Comparison of ENCODE assay signal across 1 cellular context in genomic region chr4:157220026-157220881, GRCh38.
A peak's percentile ranks its signal among the peaks of the same experiment; 100 is the strongest.
TF ChIP-seq lines count a peak whose summit lies in the region.

GRIA2 (plus strand) TSS chr4:157220728; CDS start chr4:157221043, 315 bp downstream.

TF ChIP-seq in HEK293, 187 proteins besides CTCF, POLR2A, EP300 and RAD21 (continued from another document):
- TF ChIP-seq, protein P1, sequence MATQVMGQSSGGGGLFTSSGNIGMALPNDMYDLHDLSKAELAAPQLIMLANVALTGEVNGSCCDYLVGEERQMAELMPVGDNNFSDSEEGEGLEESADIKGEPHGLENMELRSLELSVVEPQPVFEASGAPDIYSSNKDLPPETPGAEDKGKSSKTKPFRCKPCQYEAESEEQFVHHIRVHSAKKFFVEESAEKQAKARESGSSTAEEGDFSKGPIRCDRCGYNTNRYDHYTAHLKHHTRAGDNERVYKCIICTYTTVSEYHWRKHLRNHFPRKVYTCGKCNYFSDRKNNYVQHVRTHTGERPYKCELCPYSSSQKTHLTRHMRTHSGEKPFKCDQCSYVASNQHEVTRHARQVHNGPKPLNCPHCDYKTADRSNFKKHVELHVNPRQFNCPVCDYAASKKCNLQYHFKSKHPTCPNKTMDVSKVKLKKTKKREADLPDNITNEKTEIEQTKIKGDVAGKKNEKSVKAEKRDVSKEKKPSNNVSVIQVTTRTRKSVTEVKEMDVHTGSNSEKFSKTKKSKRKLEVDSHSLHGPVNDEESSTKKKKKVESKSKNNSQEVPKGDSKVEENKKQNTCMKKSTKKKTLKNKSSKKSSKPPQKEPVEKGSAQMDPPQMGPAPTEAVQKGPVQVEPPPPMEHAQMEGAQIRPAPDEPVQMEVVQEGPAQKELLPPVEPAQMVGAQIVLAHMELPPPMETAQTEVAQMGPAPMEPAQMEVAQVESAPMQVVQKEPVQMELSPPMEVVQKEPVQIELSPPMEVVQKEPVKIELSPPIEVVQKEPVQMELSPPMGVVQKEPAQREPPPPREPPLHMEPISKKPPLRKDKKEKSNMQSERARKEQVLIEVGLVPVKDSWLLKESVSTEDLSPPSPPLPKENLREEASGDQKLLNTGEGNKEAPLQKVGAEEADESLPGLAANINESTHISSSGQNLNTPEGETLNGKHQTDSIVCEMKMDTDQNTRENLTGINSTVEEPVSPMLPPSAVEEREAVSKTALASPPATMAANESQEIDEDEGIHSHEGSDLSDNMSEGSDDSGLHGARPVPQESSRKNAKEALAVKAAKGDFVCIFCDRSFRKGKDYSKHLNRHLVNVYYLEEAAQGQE (tag by site-specific recombination; IDR thresholded peaks at IDR 0.05): peak; percentile 97
- TF ChIP-seq, protein P2, sequence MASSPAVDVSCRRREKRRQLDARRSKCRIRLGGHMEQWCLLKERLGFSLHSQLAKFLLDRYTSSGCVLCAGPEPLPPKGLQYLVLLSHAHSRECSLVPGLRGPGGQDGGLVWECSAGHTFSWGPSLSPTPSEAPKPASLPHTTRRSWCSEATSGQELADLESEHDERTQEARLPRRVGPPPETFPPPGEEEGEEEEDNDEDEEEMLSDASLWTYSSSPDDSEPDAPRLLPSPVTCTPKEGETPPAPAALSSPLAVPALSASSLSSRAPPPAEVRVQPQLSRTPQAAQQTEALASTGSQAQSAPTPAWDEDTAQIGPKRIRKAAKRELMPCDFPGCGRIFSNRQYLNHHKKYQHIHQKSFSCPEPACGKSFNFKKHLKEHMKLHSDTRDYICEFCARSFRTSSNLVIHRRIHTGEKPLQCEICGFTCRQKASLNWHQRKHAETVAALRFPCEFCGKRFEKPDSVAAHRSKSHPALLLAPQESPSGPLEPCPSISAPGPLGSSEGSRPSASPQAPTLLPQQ (tag by site-specific recombination; IDR thresholded peaks at IDR 0.05): peak; percentile 36; the same call in 1 of the 2 replicates
